ENCODE assay signal across 15 cellular contexts in the genomic region with DNA sequence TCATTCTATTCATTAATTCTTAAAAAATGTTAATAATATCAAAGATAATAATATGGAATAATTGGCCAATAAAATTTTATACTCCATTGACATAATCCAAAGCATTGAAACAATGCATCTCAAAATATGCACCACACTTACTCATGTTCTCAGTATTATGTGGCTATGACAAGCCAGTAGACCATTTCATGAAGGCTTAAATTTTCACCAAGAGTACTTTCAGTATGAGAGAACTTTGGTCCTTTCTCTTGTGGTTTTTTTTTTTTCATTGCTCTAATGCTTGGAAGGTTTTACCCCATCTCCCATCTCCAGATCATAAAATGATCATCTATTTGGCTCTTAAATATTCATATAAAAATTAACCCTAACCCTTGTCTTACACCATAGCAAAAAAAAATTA. TPM values are rescaled to one million over a fixed set of nuclear protein-coding genes. Genes with fewer than 3 reads are reported as not detected.
DNase-seq lines count a peak whose midpoint lies in the region; ATAC-seq and TF ChIP-seq lines count a peak whose summit lies in the region.
"Had no signal": no experiment of that assay in that cellular context is flagged by ENCODE, and none has a peak within 500 bp of the region (broad histone marks: within the 10 kb centered on the region; RNA-seq: fewer than 3 reads in every experiment).

No MANE protein-coding gene starts in this region.

- no peak overlapping the region for H3K27ac ChIP-seq in tibial nerve
- H3K27ac ChIP-seq in left ventricle myocardium inferior (replicated peaks) = no peak overlapping the region
- H3K27ac ChIP-seq: ascending aorta, gastroesophageal sphincter had no signal

- peak; percentile 65 for ATAC-seq in GM18498 (IDR thresholded peaks at IDR 0.05; ENCODE audit: unreplicated experiment)
- ATAC-seq in GM19043 (IDR thresholded peaks at IDR 0.05; ENCODE audit: low read depth, unreplicated experiment) = peak; percentile 97
- ATAC-seq in HG02588 (IDR thresholded peaks at IDR 0.05; ENCODE audit: unreplicated experiment) = peak; percentile 80
- ATAC-seq in HG03354 (IDR thresholded peaks at IDR 0.05; ENCODE audit: poor library complexity, severe bottlenecking, unreplicated experiment) = peak; percentile 91
- ATAC-seq in Right ventricle myocardium superior (ENCODE audit: poor library complexity) = no peak
- ATAC-seq: gastroesophageal sphincter, left cardiac atrium had no signal

- no peak for TF ChIP-seq CTCF in tibial nerve (IDR thresholded peaks at IDR 0.05)
- TF ChIP-seq CTCF in left ventricle myocardium inferior (IDR thresholded peaks at IDR 0.05; ENCODE audit: borderline replicate concordance) = no peak

- H3K4me1 ChIP-seq in tibial nerve = peaks cover 0 to 6% (median 2%) of the 10 kb centered on the region in 4 donors
- peaks cover 13% of the 10 kb centered on the region for H3K4me1 ChIP-seq in left ventricle myocardium inferior
- H3K4me1 ChIP-seq: ascending aorta, gastroesophageal sphincter had no signal

- no peak for TF ChIP-seq POLR2A in tibial nerve (IDR thresholded peaks at IDR 0.05)

- no peaks in the 10 kb centered on the region for H3K27me3 ChIP-seq in tibial nerve
- no peaks in the 10 kb centered on the region for H3K27me3 ChIP-seq in left ventricle myocardium inferior (ENCODE audit: low read depth)
- H3K27me3 ChIP-seq: ascending aorta, gastroesophageal sphincter had no signal

- H3K9me3 ChIP-seq in tibial nerve (peaks cover 0 to 13% (median 0%) of the 10 kb centered on the region in 4 donors), left ventricle myocardium inferior (replicated peaks) (peaks cover 5% of the 10 kb centered on the region)
- H3K9me3 ChIP-seq: ascending aorta had no signal

- intact Hi-C loops in Right ventricle myocardium superior (cut with DNase I) (no loop called here), left ventricle myocardium inferior (cut with micrococcal nuclease) (no loop called here)

- no peak overlapping the region for H3K4me3 ChIP-seq in tibial nerve
- H3K4me3 ChIP-seq in left ventricle myocardium inferior = no peak overlapping the region
- H3K4me3 ChIP-seq: ascending aorta, gastroesophageal sphincter had no signal

- DNase-seq in tibial nerve (ENCODE audit: low spot score in 2 of 2) (no peak), Right ventricle myocardium superior (no peak), left ventricle myocardium inferior (no peak), NCI-H510A (lab: John Stamatoyannopoulos, UW) (no peak)
- DNase-seq: DND-41; effector CD8-positive, alpha-beta T cell; left cardiac atrium; NCI-H446; T1000 had no signal

- no peak for TF ChIP-seq EP300 in tibial nerve (IDR thresholded peaks at IDR 0.05)

- H3K36me3 ChIP-seq in tibial nerve (no peaks in the 10 kb centered on the region), left ventricle myocardium inferior (no peaks in the 10 kb centered on the region)
- H3K36me3 ChIP-seq: ascending aorta, gastroesophageal sphincter had no signal

RNA-seq across cellular contexts. Expression of gene TMEM140, which starts 45.5 kb away (rescaled TPM):
- 10 to 100 TPM; 20.5 to 46.9 (median 32.5) TPM for total RNA-seq in tibial nerve
- total RNA-seq in Right ventricle myocardium superior = 22.8 TPM
- total RNA-seq in left ventricle myocardium inferior = 23.3 TPM
